18 cellular contexts compared by ENCODE assay signal in genomic region chr10:78717200-78717599, GRCh38.
DNase-seq lines count a peak whose midpoint lies in the region; ATAC-seq and TF ChIP-seq lines count a peak whose summit lies in the region.
"Had no signal": no experiment of that assay in that cellular context is flagged by ENCODE, and none has a peak within 500 bp of the region (broad histone marks: within the 10 kb centered on the region; RNA-seq: fewer than 3 reads in every experiment).

No MANE protein-coding gene starts in this region.

- H3K9me3 Mint-ChIP-seq in CD14-positive monocyte = peaks cover 0 to 3% (median 0%) of the 10 kb centered on the region in 7 donors
- H3K9me3 Mint-ChIP-seq in effector memory CD8-positive, alpha-beta T cell = no peaks in the 10 kb centered on the region
- H3K9me3 Mint-ChIP-seq: activated naive CD4-positive, alpha-beta T cell treated with anti-CD3 and anti-CD28 coated beads, Interleukin-2, amount 50 U/mL, for 24 hours; memory B cell; stimulated activated memory B cell treated with anti-CD40 and anti-IgM and Interleukin-4, amounts not matched to agents 10 μg/mL and 1 μg/mL and 100 μg/mL, for 72 hours had no signal

- no peaks in the 10 kb centered on the region for H3K9me2 ChIP-seq in MM.1S (replicated peaks; ENCODE audit: insufficient read depth, low read length)

- H3K9me3 ChIP-seq in mucosa of descending colon = no peaks in the 10 kb centered on the region
- H3K9me3 ChIP-seq in MM.1S (replicated peaks; ENCODE audit: insufficient read depth, low read length) = no peaks in the 10 kb centered on the region
- H3K9me3 ChIP-seq: neutrophil, upper lobe of right lung had no signal

- no peak overlapping the region for H3K9ac ChIP-seq in MM.1S (ENCODE audit: low read length)

- intact Hi-C loops in mucosa of descending colon (cut with DNase I, micrococcal nuclease) (no loop called here), CD14-positive monocyte (cut with micrococcal nuclease) (no loop called here)

- H3K79me2 ChIP-seq in MM.1S (ENCODE audit: low read length) = no peaks in the 10 kb centered on the region

- no peak overlapping the region for H3K27ac ChIP-seq in MM.1S (ENCODE audit: low read length)
- H3K27ac ChIP-seq: neutrophil, upper lobe of right lung had no signal

- H3K36me3 Mint-ChIP-seq in CD14-positive monocyte = no peaks in the 10 kb centered on the region
- H3K36me3 Mint-ChIP-seq in effector memory CD8-positive, alpha-beta T cell (ENCODE audit: insufficient read depth) = no peaks in the 10 kb centered on the region
- H3K36me3 Mint-ChIP-seq: activated naive CD4-positive, alpha-beta T cell treated with anti-CD3 and anti-CD28 coated beads, Interleukin-2, amount 50 U/mL, for 24 hours; memory B cell; stimulated activated memory B cell treated with anti-CD40 and anti-IgM and Interleukin-4, amounts not matched to agents 10 μg/mL and 1 μg/mL and 100 μg/mL, for 72 hours had no signal

- H3K4me1 ChIP-seq in mucosa of descending colon (ENCODE audit: low read depth) (no peaks in the 10 kb centered on the region), MM.1S (ENCODE audit: low read length) (no peaks in the 10 kb centered on the region)
- H3K4me1 ChIP-seq: upper lobe of right lung had no signal

- ATAC-seq in SK-N-SH treated with all-trans-retinoic acid at 6 μM for 48 hours = peak; percentile 47; the same call in 1 of the 3 replicates
- peak; percentile 20 for ATAC-seq in mucosa of descending colon
- no peak for ATAC-seq in GM21526 (IDR thresholded peaks at IDR 0.05; ENCODE audit: low FRiP score, unreplicated experiment)
- no peak for ATAC-seq in effector memory CD8-positive, alpha-beta T cell (replicated peaks)
- ATAC-seq: activated CD4-positive, CD25-positive, alpha-beta regulatory T cell treated with anti-CD3 and anti-CD28 coated beads, Interleukin-2, amount 50 U/mL, for 24 hours; stimulated activated memory B cell treated with anti-CD40 and anti-IgM and Interleukin-4, amounts not matched to agents 10 μg/mL and 1 μg/mL and 100 μg/mL, for 72 hours; T-helper 17 cell; upper lobe of right lung had no signal

- peaks cover 0 to 1% (median under 1%) of the 10 kb centered on the region in 3 donors for H3K27me3 Mint-ChIP-seq in CD14-positive monocyte (ENCODE audit: low read depth in 3 of 3)
- peaks cover 28 to 60% of the 10 kb centered on the region in 2 donors for H3K27me3 Mint-ChIP-seq in effector memory CD8-positive, alpha-beta T cell

- no peaks in the 10 kb centered on the region for H3K27me3 ChIP-seq in MM.1S (replicated peaks; ENCODE audit: insufficient read depth, low read length)
- H3K27me3 ChIP-seq: upper lobe of right lung had no signal

- H3K4me3 Mint-ChIP-seq in CD14-positive monocyte = no peak overlapping the region
- no peak overlapping the region for H3K4me3 Mint-ChIP-seq in effector memory CD8-positive, alpha-beta T cell
- H3K4me3 Mint-ChIP-seq: activated naive CD4-positive, alpha-beta T cell treated with anti-CD3 and anti-CD28 coated beads, Interleukin-2, amount 50 U/mL, for 24 hours; memory B cell; stimulated activated memory B cell treated with anti-CD40 and anti-IgM and Interleukin-4, amounts not matched to agents 10 μg/mL and 1 μg/mL and 100 μg/mL, for 72 hours; T-helper 17 cell had no signal

- H3K27ac Mint-ChIP-seq in CD14-positive monocyte = no peak overlapping the region
- H3K27ac Mint-ChIP-seq in effector memory CD8-positive, alpha-beta T cell = no peak overlapping the region
- H3K27ac Mint-ChIP-seq: memory B cell; stimulated activated memory B cell treated with anti-CD40 and anti-IgM and Interleukin-4, amounts not matched to agents 10 μg/mL and 1 μg/mL and 100 μg/mL, for 72 hours; T-helper 17 cell had no signal

- no peak overlapping the region for H3K4me2 ChIP-seq in MM.1S (ENCODE audit: low read depth, low read length)

- H3K4me3 ChIP-seq in fibroblast of mammary gland (ENCODE audit: control insufficient read depth, low read depth, low read length) (no peak overlapping the region), mucosa of descending colon (no peak overlapping the region), MM.1S (ENCODE audit: low read length) (no peak overlapping the region)
- H3K4me3 ChIP-seq: skin epidermis, upper lobe of right lung had no signal

- DNase-seq in AG20443 (ENCODE audit: low spot score) (peak; percentile 89), fibroblast of mammary gland (ENCODE audit: low read depth) (peak; percentile 38), mucosa of descending colon (no peak), MM.1S (no peak), CD14-positive monocyte (ENCODE audit: low spot score) (no peak)
- no peak for DNase-seq in effector memory CD8-positive, alpha-beta T cell
- DNase-seq: AML-193, RPMI8226, T-helper 17 cell, upper lobe of right lung had no signal

- no peaks in the 10 kb centered on the region for H3K36me3 ChIP-seq in mucosa of descending colon (ENCODE audit: low read depth)
- H3K36me3 ChIP-seq in MM.1S (replicated peaks; ENCODE audit: insufficient read depth, low read length) = no peaks in the 10 kb centered on the region
- H3K36me3 ChIP-seq: neutrophil, upper lobe of right lung had no signal

- no peaks in the 10 kb centered on the region for H3F3A ChIP-seq in MM.1S (ENCODE audit: insufficient read depth, low read length)

- H4K20me1 ChIP-seq in MM.1S (ENCODE audit: insufficient read depth, low read length) = no peaks in the 10 kb centered on the region

- no peak for TF ChIP-seq CTCF in fibroblast of mammary gland (conservative IDR thresholded peaks at IDR 0.05; ENCODE audit: control insufficient read depth, insufficient read depth, low read depth, low read length)
- no peak for TF ChIP-seq CTCF in mucosa of descending colon (IDR thresholded peaks at IDR 0.05)
- TF ChIP-seq CTCF in MM.1S (IDR thresholded peaks at IDR 0.05; ENCODE audit: low read length) = no peak
- no peak for TF ChIP-seq CTCF in CD14-positive monocyte (IDR thresholded peaks at IDR 0.05)

- no peak overlapping the region for H2AFZ ChIP-seq in MM.1S (ENCODE audit: low read length)

- H3K4me1 Mint-ChIP-seq in CD14-positive monocyte = no peaks in the 10 kb centered on the region
- H3K4me1 Mint-ChIP-seq in effector memory CD8-positive, alpha-beta T cell (ENCODE audit: low read depth in 2 of 2) = no peaks in the 10 kb centered on the region
- H3K4me1 Mint-ChIP-seq: activated naive CD4-positive, alpha-beta T cell treated with anti-CD3 and anti-CD28 coated beads, Interleukin-2, amount 50 U/mL, for 24 hours; memory B cell; stimulated activated memory B cell treated with anti-CD40 and anti-IgM and Interleukin-4, amounts not matched to agents 10 μg/mL and 1 μg/mL and 100 μg/mL, for 72 hours; T-helper 17 cell had no signal

TF ChIP-seq in SK-N-SH treated with all-trans-retinoic acid at 6 μM for 48 hours, 23 proteins besides CTCF, POLR2A, EP300 and RAD21:
- TF ChIP-seq GLIS3 (CRISPR knock-in tag; IDR thresholded peaks at IDR 0.05) (no peak), ZNF8 (CRISPR knock-in tag; IDR thresholded peaks at IDR 0.05) (no peak), TOX (CRISPR knock-in tag; IDR thresholded peaks at IDR 0.05; ENCODE audit: borderline replicate concordance) (no peak), CSRNP3 (CRISPR knock-in tag; IDR thresholded peaks at IDR 0.05) (no peak), ZFP30 (CRISPR knock-in tag; IDR thresholded peaks at IDR 0.05) (no peak), PPARA (CRISPR knock-in tag; IDR thresholded peaks at IDR 0.05; ENCODE audit: borderline replicate concordance) (no peak)
- TF ChIP-seq, protein P1, sequence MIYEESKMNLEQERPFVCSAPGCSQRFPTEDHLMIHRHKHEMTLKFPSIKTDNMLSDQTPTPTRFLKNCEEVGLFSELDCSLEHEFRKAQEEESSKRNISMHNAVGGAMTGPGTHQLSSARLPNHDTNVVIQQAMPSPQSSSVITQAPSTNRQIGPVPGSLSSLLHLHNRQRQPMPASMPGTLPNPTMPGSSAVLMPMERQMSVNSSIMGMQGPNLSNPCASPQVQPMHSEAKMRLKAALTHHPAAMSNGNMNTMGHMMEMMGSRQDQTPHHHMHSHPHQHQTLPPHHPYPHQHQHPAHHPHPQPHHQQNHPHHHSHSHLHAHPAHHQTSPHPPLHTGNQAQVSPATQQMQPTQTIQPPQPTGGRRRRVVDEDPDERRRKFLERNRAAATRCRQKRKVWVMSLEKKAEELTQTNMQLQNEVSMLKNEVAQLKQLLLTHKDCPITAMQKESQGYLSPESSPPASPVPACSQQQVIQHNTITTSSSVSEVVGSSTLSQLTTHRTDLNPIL (CRISPR knock-in tag; IDR thresholded peaks at IDR 0.05; ENCODE audit: low read depth) = no peak
- TF ChIP-seq, protein P2, sequence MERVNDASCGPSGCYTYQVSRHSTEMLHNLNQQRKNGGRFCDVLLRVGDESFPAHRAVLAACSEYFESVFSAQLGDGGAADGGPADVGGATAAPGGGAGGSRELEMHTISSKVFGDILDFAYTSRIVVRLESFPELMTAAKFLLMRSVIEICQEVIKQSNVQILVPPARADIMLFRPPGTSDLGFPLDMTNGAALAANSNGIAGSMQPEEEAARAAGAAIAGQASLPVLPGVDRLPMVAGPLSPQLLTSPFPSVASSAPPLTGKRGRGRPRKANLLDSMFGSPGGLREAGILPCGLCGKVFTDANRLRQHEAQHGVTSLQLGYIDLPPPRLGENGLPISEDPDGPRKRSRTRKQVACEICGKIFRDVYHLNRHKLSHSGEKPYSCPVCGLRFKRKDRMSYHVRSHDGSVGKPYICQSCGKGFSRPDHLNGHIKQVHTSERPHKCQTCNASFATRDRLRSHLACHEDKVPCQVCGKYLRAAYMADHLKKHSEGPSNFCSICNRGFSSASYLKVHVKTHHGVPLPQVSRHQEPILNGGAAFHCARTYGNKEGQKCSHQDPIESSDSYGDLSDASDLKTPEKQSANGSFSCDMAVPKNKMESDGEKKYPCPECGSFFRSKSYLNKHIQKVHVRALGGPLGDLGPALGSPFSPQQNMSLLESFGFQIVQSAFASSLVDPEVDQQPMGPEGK (CRISPR knock-in tag; IDR thresholded peaks at IDR 0.05; ENCODE audit: borderline replicate concordance) = no peak

Comparison
In these comparisons a context has a peak if more than half of its experiments do, and no peak if none do; other contexts are left out.
1. DNase-seq: peak in AG20443 (single experiment) and fibroblast of mammary gland (single experiment); none in mucosa of descending colon (0 of 3), MM.1S (single experiment), CD14-positive monocyte (single experiment) and effector memory CD8-positive, alpha-beta T cell (0 of 3).
2. ATAC-seq: peak in SK-N-SH treated with all-trans-retinoic acid at 6 μM for 48 hours (single experiment) and mucosa of descending colon (single experiment); none in GM21526 (single experiment) and effector memory CD8-positive, alpha-beta T cell (single experiment).